1 cellular context compared by ENCODE assay signal in the genomic region with DNA sequence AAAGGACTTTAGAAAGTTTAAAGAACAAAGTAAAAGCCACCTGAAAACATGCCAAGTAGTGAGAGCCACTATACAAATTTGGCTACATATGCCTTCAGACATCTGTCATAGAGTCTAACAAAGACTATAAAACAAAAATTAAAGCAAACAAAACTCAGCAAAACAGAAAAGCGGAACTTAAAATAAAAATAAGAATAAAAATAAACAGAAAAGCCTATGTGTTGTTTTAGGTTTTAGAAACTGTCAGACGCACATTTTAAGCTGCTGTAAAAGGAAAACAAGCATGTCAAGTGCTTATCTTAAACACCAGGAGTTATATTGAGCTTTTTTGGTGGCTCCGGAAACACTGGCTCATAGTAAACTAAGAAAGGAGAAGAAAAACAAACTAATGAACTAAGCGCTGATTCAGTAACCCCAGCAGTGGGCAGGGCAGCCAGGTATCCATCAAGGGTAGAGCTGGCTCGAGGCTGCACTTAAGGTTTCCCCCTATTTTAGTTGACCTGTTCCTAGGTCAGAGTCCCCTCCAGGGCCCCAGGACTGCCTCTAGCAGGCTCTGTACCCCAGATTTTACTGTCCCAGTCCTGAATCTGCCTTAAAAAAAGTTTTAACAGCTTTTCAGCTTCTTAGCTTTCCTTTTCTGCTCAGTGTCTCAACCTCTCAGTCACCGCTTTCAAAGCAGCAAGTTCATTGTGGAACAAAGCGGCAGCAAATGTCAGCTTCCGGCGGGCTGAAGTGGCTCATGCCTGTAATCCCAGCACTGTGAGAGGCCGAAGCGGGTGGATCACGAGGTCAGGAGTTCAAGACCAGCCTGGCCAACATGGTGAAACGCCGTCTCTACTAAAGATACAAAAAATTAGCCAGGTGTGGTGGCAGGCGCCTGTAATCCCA.
TF ChIP-seq lines count a peak whose summit lies in the region.

No MANE protein-coding gene starts in this region.

TF ChIP-seq in HepG2, 621 proteins besides CTCF, POLR2A, EP300 and RAD21 (continued from another document and continues in another):
- TF ChIP-seq, protein P1, sequence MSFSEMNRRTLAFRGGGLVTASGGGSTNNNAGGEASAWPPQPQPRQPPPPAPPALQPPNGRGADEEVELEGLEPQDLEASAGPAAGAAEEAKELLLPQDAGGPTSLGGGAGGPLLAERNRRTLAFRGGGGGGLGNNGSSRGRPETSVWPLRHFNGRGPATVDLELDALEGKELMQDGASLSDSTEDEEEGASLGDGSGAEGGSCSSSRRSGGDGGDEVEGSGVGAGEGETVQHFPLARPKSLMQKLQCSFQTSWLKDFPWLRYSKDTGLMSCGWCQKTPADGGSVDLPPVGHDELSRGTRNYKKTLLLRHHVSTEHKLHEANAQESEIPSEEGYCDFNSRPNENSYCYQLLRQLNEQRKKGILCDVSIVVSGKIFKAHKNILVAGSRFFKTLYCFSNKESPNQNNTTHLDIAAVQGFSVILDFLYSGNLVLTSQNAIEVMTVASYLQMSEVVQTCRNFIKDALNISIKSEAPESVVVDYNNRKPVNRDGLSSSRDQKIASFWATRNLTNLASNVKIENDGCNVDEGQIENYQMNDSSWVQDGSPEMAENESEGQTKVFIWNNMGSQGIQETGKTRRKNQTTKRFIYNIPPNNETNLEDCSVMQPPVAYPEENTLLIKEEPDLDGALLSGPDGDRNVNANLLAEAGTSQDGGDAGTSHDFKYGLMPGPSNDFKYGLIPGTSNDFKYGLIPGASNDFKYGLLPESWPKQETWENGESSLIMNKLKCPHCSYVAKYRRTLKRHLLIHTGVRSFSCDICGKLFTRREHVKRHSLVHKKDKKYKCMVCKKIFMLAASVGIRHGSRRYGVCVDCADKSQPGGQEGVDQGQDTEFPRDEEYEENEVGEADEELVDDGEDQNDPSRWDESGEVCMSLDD (CRISPR knock-in tag; IDR thresholded peaks at IDR 0.05; ENCODE audit: borderline replicate concordance): peak; percentile 80
- TF ChIP-seq GFI1 (CRISPR knock-in tag; IDR thresholded peaks at IDR 0.05; ENCODE audit: borderline replicate concordance) (no peak), AHR (CRISPR knock-in tag; IDR thresholded peaks at IDR 0.05) (no peak), ZBTB7A (CRISPR knock-in tag; IDR thresholded peaks at IDR 0.05) (no peak), ZNF670 (CRISPR knock-in tag; IDR thresholded peaks at IDR 0.05; ENCODE audit: borderline replicate concordance) (no peak), MBNL3 (CRISPR knock-in tag; conservative IDR thresholded peaks at IDR 0.05) (no peak), HHEX (CRISPR knock-in tag; IDR thresholded peaks at IDR 0.05) (no peak), NFATC3 (CRISPR knock-in tag; IDR thresholded peaks at IDR 0.05) (no peak), ZFX (CRISPR knock-in tag; IDR thresholded peaks at IDR 0.05; ENCODE audit: low read depth) (no peak), ZNF546 (CRISPR knock-in tag; conservative IDR thresholded peaks at IDR 0.05) (no peak), ZNF619 (CRISPR knock-in tag; IDR thresholded peaks at IDR 0.05) (no peak), GZF1 (CRISPR knock-in tag; IDR thresholded peaks at IDR 0.05) (no peak), CENPX (CRISPR knock-in tag; IDR thresholded peaks at IDR 0.05) (no peak), SOX13 (IDR thresholded peaks at IDR 0.05) (no peak), SOX13 (CRISPR knock-in tag; conservative IDR thresholded peaks at IDR 0.05 in 1 of 2, IDR thresholded peaks at IDR 0.05 in 1 of 2) (no peak; a peak in 1 of 4 replicates), ZNF563 (CRISPR knock-in tag; IDR thresholded peaks at IDR 0.05) (0 out of 2 replicates have a peak, but pooled peaks have one; percentile 43), ETV6 (CRISPR knock-in tag; conservative IDR thresholded peaks at IDR 0.05) (no peak), GPN1 (CRISPR knock-in tag; IDR thresholded peaks at IDR 0.05; ENCODE audit: borderline replicate concordance) (no peak), ZNF788 (CRISPR knock-in tag; IDR thresholded peaks at IDR 0.05; ENCODE audit: borderline replicate concordance) (0 out of 2 replicates have a peak, but pooled peaks have one; percentile 41), TBX3 (IDR thresholded peaks at IDR 0.05; ENCODE audit: borderline replicate concordance) (no peak), ADNP (CRISPR knock-in tag; IDR thresholded peaks at IDR 0.05) (peak; percentile 90), SMAD1 (CRISPR knock-in tag; IDR thresholded peaks at IDR 0.05; ENCODE audit: borderline replicate concordance, low read depth) (no peak), ZNF598 (CRISPR knock-in tag; IDR thresholded peaks at IDR 0.05; ENCODE audit: borderline replicate concordance) (no peak), ZNF501 (CRISPR knock-in tag; IDR thresholded peaks at IDR 0.05) (no peak; the same call in 1 of the 2 replicates), ZNF720 (CRISPR knock-in tag; IDR thresholded peaks at IDR 0.05) (no peak), ZNF335 (CRISPR knock-in tag; IDR thresholded peaks at IDR 0.05) (no peak), ZNF652 (CRISPR knock-in tag; IDR thresholded peaks at IDR 0.05; ENCODE audit: borderline replicate concordance, low read depth) (no peak), SMAD9 (CRISPR knock-in tag; IDR thresholded peaks at IDR 0.05) (no peak), NCOA5 (CRISPR knock-in tag; IDR thresholded peaks at IDR 0.05) (no peak), KDM3A (CRISPR knock-in tag; IDR thresholded peaks at IDR 0.05; ENCODE audit: low read depth) (no peak), KLF11 (CRISPR knock-in tag; IDR thresholded peaks at IDR 0.05) (no peak), TCF7 (IDR thresholded peaks at IDR 0.05; ENCODE audit: low read depth) (peak; percentile 10; the same call in 1 of the 2 replicates), ELF3 (CRISPR knock-in tag; IDR thresholded peaks at IDR 0.05) (0 out of 2 replicates have a peak, but pooled peaks have one; percentile 9), MAF1 (CRISPR knock-in tag; IDR thresholded peaks at IDR 0.05; ENCODE audit: borderline replicate concordance) (no peak), NFE2 (CRISPR knock-in tag; IDR thresholded peaks at IDR 0.05) (no peak), SYNCRIP (IDR thresholded peaks at IDR 0.05; ENCODE audit: insufficient read depth, low read depth, low read length) (no peak)
- TF ChIP-seq, protein P2, sequence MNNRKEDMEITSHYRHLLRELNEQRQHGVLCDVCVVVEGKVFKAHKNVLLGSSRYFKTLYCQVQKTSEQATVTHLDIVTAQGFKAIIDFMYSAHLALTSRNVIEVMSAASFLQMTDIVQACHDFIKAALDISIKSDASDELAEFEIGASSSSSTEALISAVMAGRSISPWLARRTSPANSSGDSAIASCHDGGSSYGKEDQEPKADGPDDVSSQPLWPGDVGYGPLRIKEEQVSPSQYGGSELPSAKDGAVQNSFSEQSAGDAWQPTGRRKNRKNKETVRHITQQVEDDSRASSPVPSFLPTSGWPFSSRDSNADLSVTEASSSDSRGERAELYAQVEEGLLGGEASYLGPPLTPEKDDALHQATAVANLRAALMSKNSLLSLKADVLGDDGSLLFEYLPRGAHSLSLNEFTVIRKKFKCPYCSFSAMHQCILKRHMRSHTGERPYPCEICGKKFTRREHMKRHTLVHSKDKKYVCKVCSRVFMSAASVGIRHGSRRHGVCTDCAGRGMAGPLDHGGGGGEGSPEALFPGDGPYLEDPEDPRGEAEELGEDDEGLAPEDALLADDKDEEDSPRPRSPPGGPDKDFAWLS (CRISPR knock-in tag; IDR thresholded peaks at IDR 0.05; ENCODE audit: borderline replicate concordance): no peak
- TF ChIP-seq, protein P3, sequence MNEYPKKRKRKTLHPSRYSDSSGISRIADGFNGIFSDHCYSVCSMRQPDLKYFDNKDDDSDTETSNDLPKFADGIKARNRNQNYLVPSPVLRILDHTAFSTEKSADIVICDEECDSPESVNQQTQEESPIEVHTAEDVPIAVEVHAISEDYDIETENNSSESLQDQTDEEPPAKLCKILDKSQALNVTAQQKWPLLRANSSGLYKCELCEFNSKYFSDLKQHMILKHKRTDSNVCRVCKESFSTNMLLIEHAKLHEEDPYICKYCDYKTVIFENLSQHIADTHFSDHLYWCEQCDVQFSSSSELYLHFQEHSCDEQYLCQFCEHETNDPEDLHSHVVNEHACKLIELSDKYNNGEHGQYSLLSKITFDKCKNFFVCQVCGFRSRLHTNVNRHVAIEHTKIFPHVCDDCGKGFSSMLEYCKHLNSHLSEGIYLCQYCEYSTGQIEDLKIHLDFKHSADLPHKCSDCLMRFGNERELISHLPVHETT (CRISPR knock-in tag; conservative IDR thresholded peaks at IDR 0.05): no peak
- TF ChIP-seq, protein P4, sequence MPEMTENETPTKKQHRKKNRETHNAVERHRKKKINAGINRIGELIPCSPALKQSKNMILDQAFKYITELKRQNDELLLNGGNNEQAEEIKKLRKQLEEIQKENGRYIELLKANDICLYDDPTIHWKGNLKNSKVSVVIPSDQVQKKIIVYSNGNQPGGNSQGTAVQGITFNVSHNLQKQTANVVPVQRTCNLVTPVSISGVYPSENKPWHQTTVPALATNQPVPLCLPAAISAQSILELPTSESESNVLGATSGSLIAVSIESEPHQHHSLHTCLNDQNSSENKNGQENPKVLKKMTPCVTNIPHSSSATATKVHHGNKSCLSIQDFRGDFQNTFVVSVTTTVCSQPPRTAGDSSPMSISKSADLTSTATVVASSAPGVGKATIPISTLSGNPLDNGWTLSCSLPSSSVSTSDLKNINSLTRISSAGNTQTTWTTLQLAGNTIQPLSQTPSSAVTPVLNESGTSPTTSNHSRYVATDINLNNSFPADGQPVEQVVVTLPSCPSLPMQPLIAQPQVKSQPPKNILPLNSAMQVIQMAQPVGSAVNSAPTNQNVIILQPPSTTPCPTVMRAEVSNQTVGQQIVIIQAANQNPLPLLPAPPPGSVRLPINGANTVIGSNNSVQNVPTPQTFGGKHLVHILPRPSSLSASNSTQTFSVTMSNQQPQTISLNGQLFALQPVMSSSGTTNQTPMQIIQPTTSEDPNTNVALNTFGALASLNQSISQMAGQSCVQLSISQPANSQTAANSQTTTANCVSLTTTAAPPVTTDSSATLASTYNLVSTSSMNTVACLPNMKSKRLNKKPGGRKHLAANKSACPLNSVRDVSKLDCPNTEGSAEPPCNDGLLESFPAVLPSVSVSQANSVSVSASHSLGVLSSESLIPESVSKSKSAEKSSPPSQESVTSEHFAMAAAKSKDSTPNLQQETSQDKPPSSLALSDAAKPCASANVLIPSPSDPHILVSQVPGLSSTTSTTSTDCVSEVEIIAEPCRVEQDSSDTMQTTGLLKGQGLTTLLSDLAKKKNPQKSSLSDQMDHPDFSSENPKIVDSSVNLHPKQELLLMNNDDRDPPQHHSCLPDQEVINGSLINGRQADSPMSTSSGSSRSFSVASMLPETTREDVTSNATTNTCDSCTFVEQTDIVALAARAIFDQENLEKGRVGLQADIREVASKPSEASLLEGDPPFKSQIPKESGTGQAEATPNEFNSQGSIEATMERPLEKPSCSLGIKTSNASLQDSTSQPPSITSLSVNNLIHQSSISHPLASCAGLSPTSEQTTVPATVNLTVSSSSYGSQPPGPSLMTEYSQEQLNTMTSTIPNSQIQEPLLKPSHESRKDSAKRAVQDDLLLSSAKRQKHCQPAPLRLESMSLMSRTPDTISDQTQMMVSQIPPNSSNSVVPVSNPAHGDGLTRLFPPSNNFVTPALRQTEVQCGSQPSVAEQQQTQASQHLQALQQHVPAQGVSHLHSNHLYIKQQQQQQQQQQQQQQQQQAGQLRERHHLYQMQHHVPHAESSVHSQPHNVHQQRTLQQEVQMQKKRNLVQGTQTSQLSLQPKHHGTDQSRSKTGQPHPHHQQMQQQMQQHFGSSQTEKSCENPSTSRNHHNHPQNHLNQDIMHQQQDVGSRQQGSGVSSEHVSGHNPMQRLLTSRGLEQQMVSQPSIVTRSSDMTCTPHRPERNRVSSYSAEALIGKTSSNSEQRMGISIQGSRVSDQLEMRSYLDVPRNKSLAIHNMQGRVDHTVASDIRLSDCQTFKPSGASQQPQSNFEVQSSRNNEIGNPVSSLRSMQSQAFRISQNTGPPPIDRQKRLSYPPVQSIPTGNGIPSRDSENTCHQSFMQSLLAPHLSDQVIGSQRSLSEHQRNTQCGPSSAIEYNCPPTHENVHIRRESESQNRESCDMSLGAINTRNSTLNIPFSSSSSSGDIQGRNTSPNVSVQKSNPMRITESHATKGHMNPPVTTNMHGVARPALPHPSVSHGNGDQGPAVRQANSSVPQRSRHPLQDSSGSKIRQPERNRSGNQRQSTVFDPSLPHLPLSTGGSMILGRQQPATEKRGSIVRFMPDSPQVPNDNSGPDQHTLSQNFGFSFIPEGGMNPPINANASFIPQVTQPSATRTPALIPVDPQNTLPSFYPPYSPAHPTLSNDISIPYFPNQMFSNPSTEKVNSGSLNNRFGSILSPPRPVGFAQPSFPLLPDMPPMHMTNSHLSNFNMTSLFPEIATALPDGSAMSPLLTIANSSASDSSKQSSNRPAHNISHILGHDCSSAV (CRISPR knock-in tag; IDR thresholded peaks at IDR 0.05; ENCODE audit: borderline replicate concordance): no peak
- TF ChIP-seq, protein P5, sequence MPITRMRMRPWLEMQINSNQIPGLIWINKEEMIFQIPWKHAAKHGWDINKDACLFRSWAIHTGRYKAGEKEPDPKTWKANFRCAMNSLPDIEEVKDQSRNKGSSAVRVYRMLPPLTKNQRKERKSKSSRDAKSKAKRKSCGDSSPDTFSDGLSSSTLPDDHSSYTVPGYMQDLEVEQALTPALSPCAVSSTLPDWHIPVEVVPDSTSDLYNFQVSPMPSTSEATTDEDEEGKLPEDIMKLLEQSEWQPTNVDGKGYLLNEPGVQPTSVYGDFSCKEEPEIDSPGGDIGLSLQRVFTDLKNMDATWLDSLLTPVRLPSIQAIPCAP (CRISPR knock-in tag; IDR thresholded peaks at IDR 0.05; ENCODE audit: low read depth): no peak
- TF ChIP-seq, protein P6, sequence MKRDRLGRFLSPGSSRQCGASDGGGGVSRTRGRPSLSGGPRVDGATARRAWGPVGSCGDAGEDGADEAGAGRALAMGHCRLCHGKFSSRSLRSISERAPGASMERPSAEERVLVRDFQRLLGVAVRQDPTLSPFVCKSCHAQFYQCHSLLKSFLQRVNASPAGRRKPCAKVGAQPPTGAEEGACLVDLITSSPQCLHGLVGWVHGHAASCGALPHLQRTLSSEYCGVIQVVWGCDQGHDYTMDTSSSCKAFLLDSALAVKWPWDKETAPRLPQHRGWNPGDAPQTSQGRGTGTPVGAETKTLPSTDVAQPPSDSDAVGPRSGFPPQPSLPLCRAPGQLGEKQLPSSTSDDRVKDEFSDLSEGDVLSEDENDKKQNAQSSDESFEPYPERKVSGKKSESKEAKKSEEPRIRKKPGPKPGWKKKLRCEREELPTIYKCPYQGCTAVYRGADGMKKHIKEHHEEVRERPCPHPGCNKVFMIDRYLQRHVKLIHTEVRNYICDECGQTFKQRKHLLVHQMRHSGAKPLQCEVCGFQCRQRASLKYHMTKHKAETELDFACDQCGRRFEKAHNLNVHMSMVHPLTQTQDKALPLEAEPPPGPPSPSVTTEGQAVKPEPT (CRISPR knock-in tag; IDR thresholded peaks at IDR 0.05; ENCODE audit: low read depth): no peak
